Comparison of ENCODE assay signal across 1 cellular context in the genomic region with DNA sequence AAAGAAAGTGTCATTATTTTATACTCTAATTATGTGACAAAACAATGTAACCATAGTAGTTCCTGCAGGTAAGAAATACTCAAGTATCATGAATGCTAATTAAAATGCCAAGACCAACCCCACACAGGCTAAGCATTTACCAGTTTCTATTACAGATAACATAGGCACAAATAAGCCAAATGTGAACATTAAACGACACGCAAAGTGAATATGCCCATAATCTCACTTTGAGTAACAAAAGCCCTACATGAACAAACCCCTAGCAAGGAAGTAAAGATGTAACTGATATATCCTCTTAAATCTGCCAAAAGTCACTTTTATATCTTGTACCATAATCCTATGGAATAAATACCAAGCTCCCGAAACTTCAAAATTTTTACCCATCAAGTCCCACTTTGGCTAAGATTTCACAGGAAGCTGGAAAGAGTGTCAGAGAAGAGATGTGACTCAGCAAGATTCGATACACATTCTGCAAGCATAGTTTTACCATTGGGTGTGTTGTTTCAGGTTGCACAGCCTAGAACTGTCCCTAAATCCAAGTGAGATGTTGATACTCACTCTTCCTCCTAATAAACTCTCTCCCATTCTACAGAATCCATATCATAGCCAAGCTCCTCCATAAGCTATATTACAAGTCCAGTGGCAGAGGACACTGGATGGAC.
TF ChIP-seq lines count a peak whose summit lies in the region.

No MANE protein-coding gene starts in this region.

TF ChIP-seq in GM23338, 12 proteins besides CTCF, POLR2A, EP300 and RAD21 (continued from another document):
- TF ChIP-seq, protein P1, sequence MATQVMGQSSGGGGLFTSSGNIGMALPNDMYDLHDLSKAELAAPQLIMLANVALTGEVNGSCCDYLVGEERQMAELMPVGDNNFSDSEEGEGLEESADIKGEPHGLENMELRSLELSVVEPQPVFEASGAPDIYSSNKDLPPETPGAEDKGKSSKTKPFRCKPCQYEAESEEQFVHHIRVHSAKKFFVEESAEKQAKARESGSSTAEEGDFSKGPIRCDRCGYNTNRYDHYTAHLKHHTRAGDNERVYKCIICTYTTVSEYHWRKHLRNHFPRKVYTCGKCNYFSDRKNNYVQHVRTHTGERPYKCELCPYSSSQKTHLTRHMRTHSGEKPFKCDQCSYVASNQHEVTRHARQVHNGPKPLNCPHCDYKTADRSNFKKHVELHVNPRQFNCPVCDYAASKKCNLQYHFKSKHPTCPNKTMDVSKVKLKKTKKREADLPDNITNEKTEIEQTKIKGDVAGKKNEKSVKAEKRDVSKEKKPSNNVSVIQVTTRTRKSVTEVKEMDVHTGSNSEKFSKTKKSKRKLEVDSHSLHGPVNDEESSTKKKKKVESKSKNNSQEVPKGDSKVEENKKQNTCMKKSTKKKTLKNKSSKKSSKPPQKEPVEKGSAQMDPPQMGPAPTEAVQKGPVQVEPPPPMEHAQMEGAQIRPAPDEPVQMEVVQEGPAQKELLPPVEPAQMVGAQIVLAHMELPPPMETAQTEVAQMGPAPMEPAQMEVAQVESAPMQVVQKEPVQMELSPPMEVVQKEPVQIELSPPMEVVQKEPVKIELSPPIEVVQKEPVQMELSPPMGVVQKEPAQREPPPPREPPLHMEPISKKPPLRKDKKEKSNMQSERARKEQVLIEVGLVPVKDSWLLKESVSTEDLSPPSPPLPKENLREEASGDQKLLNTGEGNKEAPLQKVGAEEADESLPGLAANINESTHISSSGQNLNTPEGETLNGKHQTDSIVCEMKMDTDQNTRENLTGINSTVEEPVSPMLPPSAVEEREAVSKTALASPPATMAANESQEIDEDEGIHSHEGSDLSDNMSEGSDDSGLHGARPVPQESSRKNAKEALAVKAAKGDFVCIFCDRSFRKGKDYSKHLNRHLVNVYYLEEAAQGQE (IDR thresholded peaks at IDR 0.05; ENCODE audit: unreplicated experiment) = no peak
- TF ChIP-seq STAT1 (IDR thresholded peaks at IDR 0.05; ENCODE audit: unreplicated experiment) (no peak), POLR2AphosphoS5 (IDR thresholded peaks at IDR 0.05; ENCODE audit: low read depth) (no peak), NANOG (IDR thresholded peaks at IDR 0.05; ENCODE audit: borderline replicate concordance) (no peak), CREB1 (CRISPR knock-in tag; IDR thresholded peaks at IDR 0.05; ENCODE audit: low read depth) (no peak), EZH2 (IDR thresholded peaks at IDR 0.05; ENCODE audit: low read depth, unreplicated experiment) (no peak), EZH2phosphoT487 (IDR thresholded peaks at IDR 0.05; ENCODE audit: unreplicated experiment) (no peak), ZNF331 (CRISPR knock-in tag; IDR thresholded peaks at IDR 0.05; ENCODE audit: low read depth) (no peak)
- TF ChIP-seq, protein P2, sequence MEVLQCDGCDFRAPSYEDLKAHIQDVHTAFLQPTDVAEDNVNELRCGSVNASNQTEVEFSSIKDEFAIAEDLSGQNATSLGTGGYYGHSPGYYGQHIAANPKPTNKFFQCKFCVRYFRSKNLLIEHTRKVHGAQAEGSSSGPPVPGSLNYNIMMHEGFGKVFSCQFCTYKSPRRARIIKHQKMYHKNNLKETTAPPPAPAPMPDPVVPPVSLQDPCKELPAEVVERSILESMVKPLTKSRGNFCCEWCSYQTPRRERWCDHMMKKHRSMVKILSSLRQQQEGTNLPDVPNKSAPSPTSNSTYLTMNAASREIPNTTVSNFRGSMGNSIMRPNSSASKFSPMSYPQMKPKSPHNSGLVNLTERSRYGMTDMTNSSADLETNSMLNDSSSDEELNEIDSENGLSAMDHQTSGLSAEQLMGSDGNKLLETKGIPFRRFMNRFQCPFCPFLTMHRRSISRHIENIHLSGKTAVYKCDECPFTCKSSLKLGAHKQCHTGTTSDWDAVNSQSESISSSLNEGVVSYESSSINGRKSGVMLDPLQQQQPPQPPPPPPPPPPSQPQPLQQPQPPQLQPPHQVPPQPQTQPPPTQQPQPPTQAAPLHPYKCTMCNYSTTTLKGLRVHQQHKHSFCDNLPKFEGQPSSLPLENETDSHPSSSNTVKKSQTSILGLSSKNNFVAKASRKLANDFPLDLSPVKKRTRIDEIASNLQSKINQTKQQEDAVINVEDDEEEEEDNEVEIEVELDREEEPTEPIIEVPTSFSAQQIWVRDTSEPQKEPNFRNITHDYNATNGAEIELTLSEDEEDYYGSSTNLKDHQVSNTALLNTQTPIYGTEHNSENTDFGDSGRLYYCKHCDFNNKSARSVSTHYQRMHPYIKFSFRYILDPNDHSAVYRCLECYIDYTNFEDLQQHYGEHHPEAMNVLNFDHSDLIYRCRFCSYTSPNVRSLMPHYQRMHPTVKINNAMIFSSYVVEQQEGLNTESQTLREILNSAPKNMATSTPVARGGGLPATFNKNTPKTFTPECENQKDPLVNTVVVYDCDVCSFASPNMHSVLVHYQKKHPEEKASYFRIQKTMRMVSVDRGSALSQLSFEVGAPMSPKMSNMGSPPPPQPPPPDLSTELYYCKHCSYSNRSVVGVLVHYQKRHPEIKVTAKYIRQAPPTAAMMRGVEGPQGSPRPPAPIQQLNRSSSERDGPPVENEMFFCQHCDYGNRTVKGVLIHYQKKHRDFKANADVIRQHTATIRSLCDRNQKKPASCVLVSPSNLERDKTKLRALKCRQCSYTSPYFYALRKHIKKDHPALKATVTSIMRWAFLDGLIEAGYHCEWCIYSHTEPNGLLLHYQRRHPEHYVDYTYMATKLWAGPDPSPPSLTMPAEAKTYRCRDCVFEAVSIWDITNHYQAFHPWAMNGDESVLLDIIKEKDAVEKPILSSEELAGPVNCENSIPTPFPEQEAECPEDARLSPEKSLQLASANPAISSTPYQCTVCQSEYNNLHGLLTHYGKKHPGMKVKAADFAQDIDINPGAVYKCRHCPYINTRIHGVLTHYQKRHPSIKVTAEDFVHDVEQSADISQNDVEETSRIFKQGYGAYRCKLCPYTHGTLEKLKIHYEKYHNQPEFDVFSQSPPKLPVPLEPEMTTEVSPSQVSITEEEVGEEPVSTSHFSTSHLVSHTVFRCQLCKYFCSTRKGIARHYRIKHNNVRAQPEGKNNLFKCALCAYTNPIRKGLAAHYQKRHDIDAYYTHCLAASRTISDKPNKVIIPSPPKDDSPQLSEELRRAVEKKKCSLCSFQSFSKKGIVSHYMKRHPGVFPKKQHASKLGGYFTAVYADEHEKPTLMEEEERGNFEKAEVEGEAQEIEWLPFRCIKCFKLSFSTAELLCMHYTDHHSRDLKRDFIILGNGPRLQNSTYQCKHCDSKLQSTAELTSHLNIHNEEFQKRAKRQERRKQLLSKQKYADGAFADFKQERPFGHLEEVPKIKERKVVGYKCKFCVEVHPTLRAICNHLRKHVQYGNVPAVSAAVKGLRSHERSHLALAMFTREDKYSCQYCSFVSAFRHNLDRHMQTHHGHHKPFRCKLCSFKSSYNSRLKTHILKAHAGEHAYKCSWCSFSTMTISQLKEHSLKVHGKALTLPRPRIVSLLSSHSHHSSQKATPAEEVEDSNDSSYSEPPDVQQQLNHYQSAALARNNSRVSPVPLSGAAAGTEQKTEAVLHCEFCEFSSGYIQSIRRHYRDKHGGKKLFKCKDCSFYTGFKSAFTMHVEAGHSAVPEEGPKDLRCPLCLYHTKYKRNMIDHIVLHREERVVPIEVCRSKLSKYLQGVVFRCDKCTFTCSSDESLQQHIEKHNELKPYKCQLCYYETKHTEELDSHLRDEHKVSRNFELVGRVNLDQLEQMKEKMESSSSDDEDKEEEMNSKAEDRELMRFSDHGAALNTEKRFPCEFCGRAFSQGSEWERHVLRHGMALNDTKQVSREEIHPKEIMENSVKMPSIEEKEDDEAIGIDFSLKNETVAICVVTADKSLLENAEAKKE (CRISPR knock-in tag; IDR thresholded peaks at IDR 0.05) = no peak
- TF ChIP-seq, protein P3, sequence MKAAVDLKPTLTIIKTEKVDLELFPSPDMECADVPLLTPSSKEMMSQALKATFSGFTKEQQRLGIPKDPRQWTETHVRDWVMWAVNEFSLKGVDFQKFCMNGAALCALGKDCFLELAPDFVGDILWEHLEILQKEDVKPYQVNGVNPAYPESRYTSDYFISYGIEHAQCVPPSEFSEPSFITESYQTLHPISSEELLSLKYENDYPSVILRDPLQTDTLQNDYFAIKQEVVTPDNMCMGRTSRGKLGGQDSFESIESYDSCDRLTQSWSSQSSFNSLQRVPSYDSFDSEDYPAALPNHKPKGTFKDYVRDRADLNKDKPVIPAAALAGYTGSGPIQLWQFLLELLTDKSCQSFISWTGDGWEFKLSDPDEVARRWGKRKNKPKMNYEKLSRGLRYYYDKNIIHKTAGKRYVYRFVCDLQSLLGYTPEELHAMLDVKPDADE (IDR thresholded peaks at IDR 0.05) = no peak
